Comparison of ENCODE assay signal across 12 cellular contexts in genomic region chr5:115419794-115420585, GRCh38.
DNase-seq lines count a peak whose midpoint lies in the region; ATAC-seq and TF ChIP-seq lines count a peak whose summit lies in the region.
"Had no signal": no experiment of that assay in that cellular context is flagged by ENCODE, and none has a peak within 500 bp of the region (broad histone marks: within the 10 kb centered on the region; RNA-seq: fewer than 3 reads in every experiment).

No MANE protein-coding gene starts in this region.

- peak; percentile 76 for DNase-seq in SIG-M5 treated with dmso at 0.1 percent for 504 hours (lab: John Stamatoyannopoulos, UW; ENCODE audit: unreplicated experiment)
- DNase-seq in SIG-M5 (lab: John Stamatoyannopoulos, UW): no peak
- DNase-seq in SK-N-SH: no peak
- DNase-seq in foreskin fibroblast: peak; percentile 96 to 97
- DNase-seq in smooth muscle cell of the brain vasculature (ENCODE audit: low read depth, low spot score): peak; percentile 68
- DNase-seq in NCI-H774 (lab: John Stamatoyannopoulos, UW): no peak
- no peak for DNase-seq in stimulated activated effector memory CD8-positive, alpha-beta T cell treated with anti-CD3 and anti-CD28 coated beads, Interleukin-12 subunit alpha, Interleukin-12 subunit beta, amount 100 ng/mL, for 72 hours (ENCODE audit: low spot score in 2 of 2)
- DNase-seq in NCI-H1417 (lab: John Stamatoyannopoulos, UW): no peak
- DNase-seq: effector memory CD8-positive, alpha-beta T cell; NCI-H446; nephron progenitor cell had no signal

- no peak overlapping the region for H3K27ac Mint-ChIP-seq in stimulated activated effector memory CD8-positive, alpha-beta T cell treated with anti-CD3 and anti-CD28 coated beads, Interleukin-12 subunit alpha, Interleukin-12 subunit beta, amount 100 ng/mL, for 72 hours
- H3K27ac Mint-ChIP-seq: effector memory CD8-positive, alpha-beta T cell; nephron progenitor cell had no signal

- 0 out of 4 replicates have a peak, but pooled peaks of 1 of the 2 experiments have one; percentile 21 for TF ChIP-seq EP300 in SK-N-SH (IDR thresholded peaks at IDR 0.05; ENCODE audit: borderline replicate concordance in 1 of 2, low read depth in 1 of 2, low read length in 1 of 2)

- peaks cover 4% of the 10 kb centered on the region for H3F3A ChIP-seq in SK-N-SH (replicated peaks; ENCODE audit: insufficient read depth)

- CTCF ChIA-PET in SK-N-SH (lab: Yijun Ruan, JAX): no interaction called here

- no peaks in the 10 kb centered on the region for H3K36me3 Mint-ChIP-seq in stimulated activated effector memory CD8-positive, alpha-beta T cell treated with anti-CD3 and anti-CD28 coated beads, Interleukin-12 subunit alpha, Interleukin-12 subunit beta, amount 100 ng/mL, for 72 hours

- H3K4me3 ChIP-seq in SK-N-SH (ENCODE audit: low read depth in 2 of 2, low read length in 1 of 2) (no peak overlapping the region), foreskin fibroblast (ENCODE audit: low read depth in 1 of 2, low read length in 2 of 2) (no peak overlapping the region)

- no peak overlapping the region for H3K9ac ChIP-seq in SK-N-SH

- H3K9me3 Mint-ChIP-seq in stimulated activated effector memory CD8-positive, alpha-beta T cell treated with anti-CD3 and anti-CD28 coated beads, Interleukin-12 subunit alpha, Interleukin-12 subunit beta, amount 100 ng/mL, for 72 hours: no peaks in the 10 kb centered on the region
- H3K9me3 Mint-ChIP-seq: effector memory CD8-positive, alpha-beta T cell; nephron progenitor cell had no signal

- TF ChIP-seq CTCF in SK-N-SH (IDR thresholded peaks at IDR 0.05) (no peak), foreskin fibroblast (IDR thresholded peaks at IDR 0.05; ENCODE audit: low read depth, low read length) (no peak)

- no peaks in the 10 kb centered on the region for H3K9me3 ChIP-seq in SK-N-SH

- POLR2A ChIA-PET in SK-N-SH (lab: Yijun Ruan, JAX): no interaction called here

- H3K79me2 ChIP-seq in SK-N-SH (ENCODE audit: insufficient read depth): no peaks in the 10 kb centered on the region

- H3K4me1 Mint-ChIP-seq in stimulated activated effector memory CD8-positive, alpha-beta T cell treated with anti-CD3 and anti-CD28 coated beads, Interleukin-12 subunit alpha, Interleukin-12 subunit beta, amount 100 ng/mL, for 72 hours: peaks cover 5% of the 10 kb centered on the region
- H3K4me1 Mint-ChIP-seq: nephron progenitor cell had no signal

- no peak overlapping the region for H3K4me3 Mint-ChIP-seq in stimulated activated effector memory CD8-positive, alpha-beta T cell treated with anti-CD3 and anti-CD28 coated beads, Interleukin-12 subunit alpha, Interleukin-12 subunit beta, amount 100 ng/mL, for 72 hours
- H3K4me3 Mint-ChIP-seq: effector memory CD8-positive, alpha-beta T cell; nephron progenitor cell had no signal

- no peak for ATAC-seq in stimulated activated effector memory CD8-positive, alpha-beta T cell treated with anti-CD3 and anti-CD28 coated beads, Interleukin-12 subunit alpha, Interleukin-12 subunit beta, amount 100 ng/mL, for 72 hours
- ATAC-seq: effector memory CD8-positive, alpha-beta T cell had no signal

- H3K9me2 ChIP-seq in SK-N-SH: no peaks in the 10 kb centered on the region

- WGBS in SK-N-SH (ENCODE audit: low lambda C conversion rate): 63% methylated on average over 1 of the region's 1 CpG

- H2AFZ ChIP-seq in SK-N-SH (ENCODE audit: low read depth): peak overlapping the region; percentile 86; the same call in 1 of the 2 replicates

- no peaks in the 10 kb centered on the region for H3K27me3 ChIP-seq in SK-N-SH (ENCODE audit: insufficient read depth)

- H3K36me3 ChIP-seq in SK-N-SH (replicated peaks in 1 of 2; ENCODE audit: control insufficient read depth in 1 of 2, insufficient read depth in 2 of 2, low read length in 1 of 2): no peaks in the 10 kb centered on the region

- H4K20me1 ChIP-seq in SK-N-SH (ENCODE audit: insufficient read depth): no peaks in the 10 kb centered on the region

- peaks cover 0 to 10% of the 10 kb centered on the region in 2 experiments; a peak in 3 of 4 replicates for H3K4me1 ChIP-seq in SK-N-SH (ENCODE audit: control insufficient read depth in 1 of 2, insufficient read depth in 2 of 2, low read depth in 1 of 2, low read length in 1 of 2)

- peak overlapping the region in 1 of 2 experiments; percentile 67; a peak in 2 of 4 replicates for H3K27ac ChIP-seq in SK-N-SH (ENCODE audit: low read depth in 2 of 2, low read length in 1 of 2)
- H3K27ac ChIP-seq: 22Rv1 had no signal

- no peak for TF ChIP-seq RAD21 in SK-N-SH (IDR thresholded peaks at IDR 0.05; ENCODE audit: low read length)

- H3K4me2 ChIP-seq in SK-N-SH: peak overlapping the region; percentile 40; the same call in 1 of the 2 replicates

TF ChIP-seq in SK-N-SH, 30 proteins besides CTCF, POLR2A, EP300 and RAD21:
- TF ChIP-seq ELF1 (IDR thresholded peaks at IDR 0.05): peak; percentile 69
- TF ChIP-seq RFX5 (IDR thresholded peaks at IDR 0.05; ENCODE audit: low read length): no peak
- no peak for TF ChIP-seq PBX3 (IDR thresholded peaks at IDR 0.05)
- no peak for TF ChIP-seq SMC3 (IDR thresholded peaks at IDR 0.05; ENCODE audit: low read depth, low read length)
- TF ChIP-seq, protein P1, sequence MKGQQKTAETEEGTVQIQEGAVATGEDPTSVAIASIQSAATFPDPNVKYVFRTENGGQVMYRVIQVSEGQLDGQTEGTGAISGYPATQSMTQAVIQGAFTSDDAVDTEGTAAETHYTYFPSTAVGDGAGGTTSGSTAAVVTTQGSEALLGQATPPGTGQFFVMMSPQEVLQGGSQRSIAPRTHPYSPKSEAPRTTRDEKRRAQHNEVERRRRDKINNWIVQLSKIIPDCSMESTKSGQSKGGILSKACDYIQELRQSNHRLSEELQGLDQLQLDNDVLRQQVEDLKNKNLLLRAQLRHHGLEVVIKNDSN (IDR thresholded peaks at IDR 0.05; ENCODE audit: borderline replicate concordance, low read depth): no peak
- TF ChIP-seq FOSL2 (IDR thresholded peaks at IDR 0.05; ENCODE audit: borderline replicate concordance, low read depth): peak; percentile 81
- peak; percentile 84 for TF ChIP-seq JUND (IDR thresholded peaks at IDR 0.05)
- TF ChIP-seq GABPA (IDR thresholded peaks at IDR 0.05; ENCODE audit: low read depth): peak; percentile 37; the same call in 1 of the 2 replicates
- no peak for TF ChIP-seq NFIC (IDR thresholded peaks at IDR 0.05; ENCODE audit: borderline replicate concordance)
- peak; percentile 60; the same call in 1 of the 2 replicates for TF ChIP-seq TCF12 (IDR thresholded peaks at IDR 0.05)
- no peak for TF ChIP-seq NRF1 (IDR thresholded peaks at IDR 0.05; ENCODE audit: low read depth, low read length)
- TF ChIP-seq, protein P2, sequence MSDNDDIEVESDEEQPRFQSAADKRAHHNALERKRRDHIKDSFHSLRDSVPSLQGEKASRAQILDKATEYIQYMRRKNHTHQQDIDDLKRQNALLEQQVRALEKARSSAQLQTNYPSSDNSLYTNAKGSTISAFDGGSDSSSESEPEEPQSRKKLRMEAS (IDR thresholded peaks at IDR 0.05; ENCODE audit: low read depth): peak; percentile 53; the same call in 1 of the 2 replicates
- TF ChIP-seq FOXM1 (IDR thresholded peaks at IDR 0.05; ENCODE audit: low read depth): no peak
- no peak for TF ChIP-seq TAF1 (IDR thresholded peaks at IDR 0.05; ENCODE audit: borderline replicate concordance, low read depth, low read length)
- TF ChIP-seq YY1 (IDR thresholded peaks at IDR 0.05; ENCODE audit: low read depth): peak; percentile 42; the same call in 1 of the 2 replicates
- TF ChIP-seq CHD2 (IDR thresholded peaks at IDR 0.05; ENCODE audit: low read length, partially characterized antibody): no peak
- no peak for TF ChIP-seq RCOR1 (IDR thresholded peaks at IDR 0.05; ENCODE audit: low read length)

Comparison
In these comparisons a context has a peak if more than half of its experiments do, and no peak if none do; other contexts are left out.
1. DNase-seq: peak in SIG-M5 treated with dmso at 0.1 percent for 504 hours (single experiment), foreskin fibroblast (2 of 2) and smooth muscle cell of the brain vasculature (single experiment); none in SIG-M5 (single experiment), SK-N-SH (single experiment), NCI-H774 (single experiment), stimulated activated effector memory CD8-positive, alpha-beta T cell treated with anti-CD3 and anti-CD28 coated beads, Interleukin-12 subunit alpha, Interleukin-12 subunit beta, amount 100 ng/mL, for 72 hours (0 of 2) and NCI-H1417 (0 of 3).